ENCODE assay signal across 28 cellular contexts in genomic region chr10:58824396-58824795, GRCh38.
"Had no signal": no experiment of that assay in that cellular context is flagged by ENCODE, and none has a peak within 500 bp of the region (broad histone marks: within the 10 kb centered on the region; RNA-seq: fewer than 3 reads in every experiment).

No MANE protein-coding gene starts in this region.

- H3K4me3 ChIP-seq: colonic mucosa, coronary artery, dorsolateral prefrontal cortex, esophagus muscularis mucosa, esophagus squamous epithelium, gastrocnemius medialis, gastroesophageal sphincter, heart left ventricle, heart right ventricle had no signal

- ATAC-seq: effector memory CD8-positive, alpha-beta T cell; esophagus mucosa; foreskin keratinocyte; gastrocnemius medialis; gastroesophageal sphincter; heart left ventricle; heart right ventricle had no signal

- H3K36me3 ChIP-seq: colonic mucosa, esophagus squamous epithelium, gastrocnemius medialis had no signal

- H3K27ac ChIP-seq: colonic mucosa, coronary artery, dorsolateral prefrontal cortex, epithelial cell of prostate, esophagus muscularis mucosa, esophagus squamous epithelium, foreskin keratinocyte, gastrocnemius medialis, gastroesophageal sphincter, heart left ventricle, heart right ventricle had no signal

- DNase-seq: colonic mucosa; cortex of kidney; dermis blood vessel endothelial cell; dorsolateral prefrontal cortex; effector CD4-positive, alpha-beta T cell; effector CD8-positive, alpha-beta T cell; effector memory CD4-positive, alpha-beta T cell; effector memory CD8-positive, alpha-beta T cell; endodermal cell; erythroblast; esophagus squamous epithelium; foreskin fibroblast; foreskin keratinocyte; foreskin melanocyte; gastrocnemius medialis; glutamatergic neuron; head of caudate nucleus; heart left ventricle; heart right ventricle had no signal

- H3K9me3 ChIP-seq: colonic mucosa, esophagus muscularis mucosa, esophagus squamous epithelium, gastrocnemius medialis, gastroesophageal sphincter, heart left ventricle, heart right ventricle had no signal

- FAIRE-seq: colon, endometrium, endothelial cell of umbilical vein, frontal cortex had no signal

- H3K27me3 ChIP-seq: colonic mucosa, dorsolateral prefrontal cortex, esophagus muscularis mucosa, esophagus squamous epithelium, foreskin keratinocyte, gastrocnemius medialis, gastroesophageal sphincter, heart left ventricle, heart right ventricle had no signal

- H3K4me1 ChIP-seq: colonic mucosa, esophagus muscularis mucosa, gastrocnemius medialis, gastroesophageal sphincter had no signal
